ENCODE assay signal across 33 cellular contexts in genomic region chr5:5405441-5405840, GRCh38. TPM values are rescaled to one million over a fixed set of nuclear protein-coding genes. Genes with fewer than 3 reads are reported as not detected.
DNase-seq lines count a peak whose midpoint lies in the region; ATAC-seq, FAIRE-seq and TF ChIP-seq lines count a peak whose summit lies in the region.
"Had no signal": no experiment of that assay in that cellular context is flagged by ENCODE, and none has a peak within 500 bp of the region (broad histone marks: within the 10 kb centered on the region; RNA-seq: fewer than 3 reads in every experiment).

No MANE protein-coding gene starts in this region.

- H3K9ac ChIP-seq in HepG2 (ENCODE audit: insufficient read depth, low read depth, low read length) = no peak overlapping the region
- H3K9ac ChIP-seq in K562 (ENCODE audit: insufficient read depth in 1 of 2, low read depth in 2 of 2, low read length in 2 of 2) = no peak overlapping the region
- H3K9ac ChIP-seq: BLaER1; BLaER1 treated with 17β-estradiol and CSF1 and Interleukin-3, amounts not matched to agents 10 nM and 100 nM had no signal

- BruUV-seq in HepG2 (replicated peaks; lab: Mats Ljungman, UMichigan) (no TSS peak), K562 (replicated peaks; lab: Mats Ljungman, UMichigan) (no TSS peak), PC-9 (replicated peaks; lab: Mats Ljungman, UMichigan) (no TSS peak)

- TF ChIP-seq RAD21 in HepG2 (CRISPR knock-in tag; IDR thresholded peaks at IDR 0.05) (no peak), K562 (CRISPR knock-in tag; conservative IDR thresholded peaks at IDR 0.05 in 1 of 2, IDR thresholded peaks at IDR 0.05 in 1 of 2) (no peak)

- H3K36me3 ChIP-seq in HepG2 (replicated peaks in 1 of 2; ENCODE audit: control insufficient read depth in 1 of 2, insufficient read depth in 2 of 2, low read length in 2 of 2) = no peaks in the 10 kb centered on the region
- no peaks in the 10 kb centered on the region for H3K36me3 ChIP-seq in right lobe of liver
- no peaks in the 10 kb centered on the region for H3K36me3 ChIP-seq in HEK293 (ENCODE audit: control insufficient read depth in 2 of 2, insufficient read depth in 1 of 2, low read length in 2 of 2)
- H3K36me3 ChIP-seq in K562 (ENCODE audit: control insufficient read depth, insufficient read depth, low read length) = no peaks in the 10 kb centered on the region
- no peaks in the 10 kb centered on the region for H3K36me3 ChIP-seq in PC-9 (ENCODE audit: low read depth)
- H3K36me3 ChIP-seq: BE2C had no signal

- no peak for TF ChIP-seq EP300 in HepG2 (IDR thresholded peaks at IDR 0.05; ENCODE audit: low read depth in 2 of 2, low read length in 2 of 2)
- no peak for TF ChIP-seq EP300 in HepG2 (CRISPR knock-in tag; IDR thresholded peaks at IDR 0.05; ENCODE audit: borderline replicate concordance)
- no peak for TF ChIP-seq EP300 in K562 (IDR thresholded peaks at IDR 0.05; ENCODE audit: low read length)

- H3K79me2 ChIP-seq in HepG2 (ENCODE audit: insufficient read depth, low read length) = no peaks in the 10 kb centered on the region
- no peaks in the 10 kb centered on the region for H3K79me2 ChIP-seq in K562 (ENCODE audit: control insufficient read depth, insufficient read depth, low read length)
- H3K79me2 ChIP-seq in PC-9 (ENCODE audit: low read depth) = no peaks in the 10 kb centered on the region

- intact Hi-C loops in HepG2 (cut with micrococcal nuclease; ENCODE audit: unreplicated experiment) (no loop called here), right lobe of liver (cut with DNase I) (no loop called here), K562 (cut with micrococcal nuclease) (no loop called here), PC-9 (cut with micrococcal nuclease; ENCODE audit: unreplicated experiment) (no loop called here)

- H2AFZ ChIP-seq in HepG2 (ENCODE audit: low read length) (no peak overlapping the region), K562 (ENCODE audit: low read depth, low read length) (no peak overlapping the region), PC-9 (no peak overlapping the region)

- no peaks in the 10 kb centered on the region for H3F3A ChIP-seq in PC-9 (ENCODE audit: insufficient read depth, low read depth)

- peaks cover 14% of the 10 kb centered on the region for H3K9me3 ChIP-seq in HepG2 (ENCODE audit: low read length)
- H3K9me3 ChIP-seq in right lobe of liver = no peaks in the 10 kb centered on the region
- no peaks in the 10 kb centered on the region for H3K9me3 ChIP-seq in HEK293 (ENCODE audit: control insufficient read depth, insufficient read depth, low read depth, low read length)
- peaks cover 10% of the 10 kb centered on the region for H3K9me3 ChIP-seq in K562 (replicated peaks; ENCODE audit: control insufficient read depth, insufficient read depth, low read depth, low read length)
- H3K9me3 ChIP-seq in PC-9 (ENCODE audit: insufficient read depth, low read depth) = peaks cover 13% of the 10 kb centered on the region; the same call in 1 of the 2 replicates
- H3K9me3 ChIP-seq: BE2C had no signal

- TF ChIP-seq CTCF in HepG2 (CRISPR knock-in tag; IDR thresholded peaks at IDR 0.05) = no peak
- no peak for TF ChIP-seq CTCF in right lobe of liver (IDR thresholded peaks at IDR 0.05)
- TF ChIP-seq CTCF in HEK293 (tag by site-specific recombination; IDR thresholded peaks at IDR 0.05) = no peak
- TF ChIP-seq CTCF in K562 (IDR thresholded peaks at IDR 0.05 in 2 of 3, conservative IDR thresholded peaks at IDR 0.05 in 1 of 3; ENCODE audit: insufficient read depth in 2 of 3, low read depth in 1 of 3, low read length in 3 of 3) = no peak
- TF ChIP-seq CTCF in PC-9 (conservative IDR thresholded peaks at IDR 0.05) = no peak

- WGBS in HepG2 (ENCODE audit: low lambda C conversion rate) = 92% methylated on average over 1 of the region's 1 CpG
- WGBS in right lobe of liver (ENCODE audit: insufficient coverage, low coverage, low lambda C conversion rate, missing lambda C conversion rate) = 83% methylated on average over 1 of the region's 1 CpG
- WGBS in K562 (ENCODE audit: insufficient coverage, low coverage, missing lambda C conversion rate) = 12% methylated on average over 1 of the region's 1 CpG

- in situ Hi-C loops in HepG2 (cut with HindIII; ENCODE audit: extremely low pct_ligation_motif_present, low pct_unique_long_range_greater_than_20kb) (loop anchor here (25.0 kb wide), 1 partner anchor 268 kb away; the partner anchor contains the start of gene ADAMTS16), K562 (cut with MboI) (loop anchor here (25.0 kb wide), 1 partner anchor 518 kb away; no protein-coding TSS in a partner anchor)

- FAIRE-seq in HepG2 (lab: Jason Lieb, UNC) (no peak), K562 (lab: Jason Lieb, UNC) (no peak)
- FAIRE-seq: A204.1, A549, D721Med had no signal

- H3K27me3 ChIP-seq in HepG2 (ENCODE audit: control insufficient read depth in 1 of 2, insufficient read depth in 2 of 2, low read length in 2 of 2) (no peaks in the 10 kb centered on the region), right lobe of liver (no peaks in the 10 kb centered on the region), K562 (ENCODE audit: control insufficient read depth in 2 of 2, insufficient read depth in 2 of 2, low read length in 2 of 2) (peaks cover 0 to 8% of the 10 kb centered on the region in 2 experiments; a peak in 1 of 5 replicates), PC-9 (ENCODE audit: insufficient read depth, low read depth) (no peaks in the 10 kb centered on the region)
- H3K27me3 ChIP-seq: BE2C; BLaER1; BLaER1 treated with 17β-estradiol and CSF1 and Interleukin-3, amounts not matched to agents 10 nM and 100 nM had no signal

- H3K4me2 ChIP-seq in HepG2 (ENCODE audit: low read depth, low read length) = no peak overlapping the region
- no peak overlapping the region for H3K4me2 ChIP-seq in K562 (ENCODE audit: insufficient read depth, low read length)
- no peak overlapping the region for H3K4me2 ChIP-seq in PC-9
- H3K4me2 ChIP-seq: A549; BLaER1; BLaER1 treated with 17β-estradiol and CSF1 and Interleukin-3, amounts not matched to agents 10 nM and 100 nM had no signal

- no peaks in the 10 kb centered on the region for H4K20me1 ChIP-seq in HepG2 (ENCODE audit: insufficient read depth, low read length)
- H4K20me1 ChIP-seq in K562 (replicated peaks; ENCODE audit: control insufficient read depth, insufficient read depth, low read length) = no peaks in the 10 kb centered on the region
- no peaks in the 10 kb centered on the region for H4K20me1 ChIP-seq in PC-9 (ENCODE audit: insufficient read depth)
- H4K20me1 ChIP-seq: BLaER1; BLaER1 treated with 17β-estradiol and CSF1 and Interleukin-3, amounts not matched to agents 10 nM and 100 nM had no signal

- H3K4me1 ChIP-seq in HepG2 (ENCODE audit: insufficient read depth, low read length) (no peaks in the 10 kb centered on the region), right lobe of liver (no peaks in the 10 kb centered on the region), HEK293 (ENCODE audit: control insufficient read depth, insufficient read depth, low read length) (no peaks in the 10 kb centered on the region), K562 (replicated peaks in 1 of 2; ENCODE audit: control insufficient read depth in 2 of 2, insufficient read depth in 2 of 2, low read length in 2 of 2) (no peaks in the 10 kb centered on the region), PC-9 (replicated peaks; ENCODE audit: insufficient read depth) (no peaks in the 10 kb centered on the region)
- H3K4me1 ChIP-seq: A549; BE2C; BLaER1; BLaER1 treated with 17β-estradiol and CSF1 and Interleukin-3, amounts not matched to agents 10 nM and 100 nM; Caco-2 had no signal

- POLR2A ChIA-PET in HepG2 (lab: Yijun Ruan, JAX) (no interaction called here), HEK293 (lab: Yijun Ruan, JAX) (no interaction called here), K562 (lab: Yijun Ruan, JAX) (no interaction called here), PC-9 (lab: Charles Lee; ENCODE audit: unreplicated experiment) (no interaction called here)

- DNase-seq in HepG2 (ENCODE audit: low spot score) (no peak), right lobe of liver (no peak), K562 (ENCODE audit: extremely low read depth in 1 of 4, low spot score in 3 of 4) (no peak), PC-9 (no peak), NCI-H187 (lab: John Stamatoyannopoulos, UW) (no peak)
- DNase-seq: 8988T; ACHN; AML-193; BE2C; C1 segment of cervical spinal cord; Caco-2; Calu3; CD4-positive, alpha-beta memory T cell; CD4-positive, alpha-beta T cell; CD4-positive, CD25-positive, alpha-beta regulatory T cell; CD8-positive, alpha-beta memory T cell; CD8-positive, alpha-beta T cell; COR-L47; DMS 273 treated with DMSO at 0.1 percent for 48 hours; DMS153; DMS53; DMS79; DMS79 treated with DMSO at 0.1 percent for 48 hours; DND-41; EL had no signal

- H3K4me3 ChIP-seq in HepG2 (replicated peaks in 1 of 3; ENCODE audit: insufficient read depth in 1 of 3, low read depth in 2 of 3, low read length in 3 of 3) = no peak overlapping the region
- H3K4me3 ChIP-seq in right lobe of liver = no peak overlapping the region
- no peak overlapping the region for H3K4me3 ChIP-seq in HEK293 (ENCODE audit: low read depth, low read length)
- no peak overlapping the region for H3K4me3 ChIP-seq in K562
- H3K4me3 ChIP-seq in PC-9 = no peak overlapping the region
- H3K4me3 ChIP-seq: A549; BLaER1; BLaER1 treated with 17β-estradiol and CSF1 and Interleukin-3, amounts not matched to agents 10 nM and 100 nM had no signal

- ATAC-seq in HepG2 (no peak), right lobe of liver (no peak), K562 (no peak)
- ATAC-seq: A549; CD8-positive, alpha-beta T cell had no signal

- CTCF ChIA-PET in HepG2 (lab: Yijun Ruan, JAX; ENCODE audit: low intra/inter-chr PET ratio, low total read pairs) (no interaction called here), HEK293 (lab: Yijun Ruan, JAX) (interaction anchor here (1.7 to 1.8 kb wide), 2 partner anchors 11 to 14 kb away, joined by 5 to 8 read pairs; no protein-coding TSS in a partner anchor), K562 (lab: Yijun Ruan, JAX; ENCODE audit: low intra/inter-chr PET ratio) (no interaction called here), PC-9 (lab: Charles Lee) (no interaction called here)

- H3K9me2 ChIP-seq in PC-9 (ENCODE audit: insufficient read depth) = no peaks in the 10 kb centered on the region

- H3K27ac ChIP-seq in HepG2 (ENCODE audit: extremely low read length, insufficient read depth, low read length) = no peak overlapping the region
- no peak overlapping the region for H3K27ac ChIP-seq in right lobe of liver
- H3K27ac ChIP-seq in HEK293 (ENCODE audit: extremely low read depth, low read depth, low read length) = no peak overlapping the region
- H3K27ac ChIP-seq in K562 (ENCODE audit: extremely low read depth, low read depth, low read length) = no peak overlapping the region
- no peak overlapping the region for H3K27ac ChIP-seq in PC-9
- H3K27ac ChIP-seq: 22Rv1; A549; BLaER1; BLaER1 treated with 17β-estradiol and CSF1 and Interleukin-3, amounts not matched to agents 10 nM and 100 nM; C4-2B had no signal

- no peaks in the 10 kb centered on the region for H3K9me1 ChIP-seq in K562 (ENCODE audit: control insufficient read depth, insufficient read depth, low read length)

- no peak for TF ChIP-seq POLR2A in HepG2 (IDR thresholded peaks at IDR 0.05; ENCODE audit: insufficient read depth in 1 of 2, low read depth in 2 of 2, low read length in 2 of 2)
- TF ChIP-seq POLR2A in right lobe of liver (IDR thresholded peaks at IDR 0.05) = no peak
- TF ChIP-seq POLR2A in K562 (conservative IDR thresholded peaks at IDR 0.05) = no peak

RNA-seq across cellular contexts. Expression of gene ICE1, which starts 17.0 kb away (rescaled TPM):
- total RNA-seq in HepG2 (2016; rRNA removed; fragmentation: Illumina TruSeq; extraction: Trizol) (27.6 and 35.2 TPM in 2 replicates), right lobe of liver (10 to 100 TPM in 4 of 6 experiments, 1 to 10 TPM in 2; 8.2 to 10.7 (median 10.4) TPM), K562 (2014; rRNA removed) (19.1 and 21.3 TPM in 2 replicates), K562 (2014; rRNA removed; fragmentation: Illumina TruSeq; extraction: Trizol) (40.9 and 44.6 TPM in 2 replicates), K562 (2015; rRNA removed; fragmentation: Illumina TruSeq; extraction: Trizol) (46.1 and 47.4 TPM in 2 replicates), K562 (2021) (31.3 and 33.2 TPM in 2 replicates), PC-9 (2021) (59.1 and 68.4 TPM in 2 replicates)
- total RNA-seq in HepG2 (2016; cell fraction: cytosol; rRNA removed; fragmentation: Illumina TruSeq; extraction: Trizol; ENCODE audit: low read depth) = 4.0 and 4.2 TPM in 2 replicates
- total RNA-seq in HepG2 (2016; cell fraction: insoluble cytoplasmic fraction; rRNA removed; fragmentation: Illumina TruSeq; extraction: Trizol) = 25.8 and 33.2 TPM in 2 replicates
- 8.7 and 9.3 TPM in 2 replicates for total RNA-seq in HepG2 (2016; cell fraction: membrane; rRNA removed; fragmentation: Illumina TruSeq; extraction: Trizol)
- 47.9 and 48.8 TPM in 2 replicates for total RNA-seq in HepG2 (2016; cell fraction: nucleus; rRNA removed; fragmentation: Illumina TruSeq; extraction: Trizol)
- polyA plus RNA-seq in HepG2 (2011; rRNA removed) (9.0 and 9.1 TPM in 2 replicates), K562 (2011; rRNA removed) (18.5 and 28.2 TPM in 2 replicates), K562 (2014; fragmentation: Illumina TruSeq; extraction: Trizol) (26.9 and 33.6 TPM in 2 replicates), K562 (2014; fragmentation: Nextera tagmentation; extraction: Ambion mirVana) (1 to 10 TPM; 4.9 to 8.5 TPM), K562 (2014; rRNA removed) (20.8 and 21.3 TPM in 2 replicates)
- polyA plus RNA-seq in HepG2 (2011; cell fraction: cytosol; rRNA removed) = 4.8 and 6.7 TPM in 2 replicates
- 12.3 and 13.3 TPM in 2 replicates for polyA plus RNA-seq in HepG2 (2011; cell fraction: nucleus; rRNA removed)
- 11.6 and 12.6 TPM in 2 replicates for polyA plus RNA-seq in HepG2 (2012)
- polyA plus RNA-seq in HepG2 (2016; cell fraction: cytosol; fragmentation: Illumina TruSeq; extraction: Trizol; ENCODE audit: low read depth) = 1.4 and 1.5 TPM in 2 replicates
- 18.9 and 19.2 TPM in 2 replicates for polyA plus RNA-seq in HepG2 (2016; cell fraction: insoluble cytoplasmic fraction; fragmentation: Illumina TruSeq; extraction: Trizol; ENCODE audit: low read depth)
- polyA plus RNA-seq in HepG2 (2016; cell fraction: membrane; fragmentation: Illumina TruSeq; extraction: Trizol; ENCODE audit: low read depth) = 2.9 and 3.0 TPM in 2 replicates
- 30.7 and 30.8 TPM in 2 replicates for polyA plus RNA-seq in HepG2 (2016; cell fraction: nucleus; fragmentation: Illumina TruSeq; extraction: Trizol; ENCODE audit: insufficient read depth, low read depth)
- polyA minus RNA-seq in HepG2 (2011; rRNA and poly(A)+ RNA removed; ENCODE audit: low replicate concordance) = 24.3 and 86.6 TPM in 2 replicates
- polyA minus RNA-seq in HepG2 (2011; cell fraction: cytosol; rRNA and poly(A)+ RNA removed) = 14.2 and 14.7 TPM in 2 replicates
- 91.9 and 94.2 TPM in 2 replicates for polyA minus RNA-seq in HepG2 (2011; cell fraction: nucleus; rRNA and poly(A)+ RNA removed)
- 19.3 and 80.1 TPM in 2 replicates for total RNA-seq in K562 (2011; cell fraction: chromatin; rRNA removed; ENCODE audit: low replicate concordance)
- total RNA-seq in K562 (2011; cell fraction: nucleolus; rRNA removed) = 13.0 and 20.4 TPM in 2 replicates
- total RNA-seq in K562 (2011; cell fraction: nucleoplasm; rRNA removed) = 35.6 and 41.7 TPM in 2 replicates
- 8.7 and 12.1 TPM in 2 replicates for polyA plus RNA-seq in K562 (2011; cell fraction: cytosol; rRNA removed)
- 25.9 and 29.4 TPM in 2 replicates for polyA plus RNA-seq in K562 (2011; cell fraction: nucleus; rRNA removed)
- polyA plus RNA-seq in K562 (2012) = 12.7 and 17.1 TPM in 2 replicates
- polyA minus RNA-seq in K562 (2011; rRNA and poly(A)+ RNA removed) = 75.3 and 75.8 TPM in 2 replicates
- 21.0 and 26.1 TPM in 2 replicates for polyA minus RNA-seq in K562 (2011; cell fraction: cytosol; rRNA and poly(A)+ RNA removed)
- 56.4 and 83.1 TPM in 2 replicates for polyA minus RNA-seq in K562 (2011; cell fraction: nucleus; rRNA and poly(A)+ RNA removed)
